Comparison of ENCODE assay signal across 9 cellular contexts in the genomic region with DNA sequence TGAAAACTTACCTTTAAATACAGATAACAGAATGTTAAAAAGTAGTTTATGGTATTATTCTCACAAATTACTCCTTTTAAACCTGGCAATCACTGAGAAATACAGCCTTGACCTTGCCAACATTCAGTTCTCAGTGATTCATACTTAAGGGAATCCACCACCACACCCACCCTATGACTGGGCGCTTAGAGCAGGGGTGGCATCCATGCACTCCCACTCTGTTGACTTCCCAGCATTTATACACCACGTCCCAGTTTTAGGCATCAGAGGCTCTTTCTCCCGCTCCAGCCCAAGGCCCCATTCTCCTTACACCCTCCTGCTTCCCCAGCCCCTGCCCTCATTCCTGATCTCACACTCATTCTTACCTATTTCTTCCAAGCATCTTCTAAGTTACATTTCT. TPM values are rescaled to one million over a fixed set of nuclear protein-coding genes. Genes with fewer than 3 reads are reported as not detected.
DNase-seq lines count a peak whose midpoint lies in the region; ATAC-seq and TF ChIP-seq lines count a peak whose summit lies in the region.
"Had no signal": no experiment of that assay in that cellular context is flagged by ENCODE, and none has a peak within 500 bp of the region (broad histone marks: within the 10 kb centered on the region; RNA-seq: fewer than 3 reads in every experiment).

No MANE protein-coding gene starts in this region.

- TF ChIP-seq POLR2A in Peyer's patch (IDR thresholded peaks at IDR 0.05) (no peak), esophagus squamous epithelium (IDR thresholded peaks at IDR 0.05) (no peak)

- H3K9me3 ChIP-seq in Peyer's patch: no peaks in the 10 kb centered on the region
- H3K9me3 ChIP-seq in esophagus squamous epithelium: no peaks in the 10 kb centered on the region

- TF ChIP-seq CTCF in Peyer's patch (IDR thresholded peaks at IDR 0.05) (no peak), esophagus squamous epithelium (IDR thresholded peaks at IDR 0.05) (no peak)

- H3K27ac ChIP-seq in Peyer's patch (peak overlapping the region in 3 of 4 donors; percentile 45 to 77 (median 71)), esophagus squamous epithelium (peak overlapping the region; percentile 78 to 89 (median 85)), rectal smooth muscle tissue (ENCODE audit: low read depth, low read length) (peak overlapping the region; percentile 47)

- H3K27me3 ChIP-seq in Peyer's patch (no peaks in the 10 kb centered on the region), esophagus squamous epithelium (no peaks in the 10 kb centered on the region), rectal smooth muscle tissue (ENCODE audit: control insufficient read depth, insufficient read depth, low read length) (no peaks in the 10 kb centered on the region)

- H3K4me3 ChIP-seq in Peyer's patch (no peak overlapping the region), esophagus squamous epithelium (no peak overlapping the region), rectal smooth muscle tissue (ENCODE audit: low read length) (no peak overlapping the region)

- WGBS in esophagus squamous epithelium, 2 donors: 23 to 32% methylated on average over 3 of the region's 3 CpGs

- H3K9ac ChIP-seq in rectal smooth muscle tissue (ENCODE audit: low read length): no peak overlapping the region

- intact Hi-C loops in esophagus squamous epithelium (cut with DNase I): no loop called here

- H3K36me3 ChIP-seq in Peyer's patch: no peaks in the 10 kb centered on the region
- H3K36me3 ChIP-seq in esophagus squamous epithelium: peaks cover 0 to 11% (median 0%) of the 10 kb centered on the region in 3 donors
- no peaks in the 10 kb centered on the region for H3K36me3 ChIP-seq in rectal smooth muscle tissue (ENCODE audit: control insufficient read depth, insufficient read depth, low read length)

- peaks cover 0 to 54% (median 16%) of the 10 kb centered on the region in 4 donors for H3K4me1 ChIP-seq in Peyer's patch
- peaks cover 41 to 100% (median 76%) of the 10 kb centered on the region in 3 donors for H3K4me1 ChIP-seq in esophagus squamous epithelium
- H3K4me1 ChIP-seq in rectal smooth muscle tissue (ENCODE audit: control insufficient read depth, insufficient read depth, low read length): peaks cover 25% of the 10 kb centered on the region

- peak; percentile 93 for DNase-seq in Daoy (ENCODE audit: low read depth)
- peak in 1 of 3 donors; percentile 69 for DNase-seq in Peyer's patch
- DNase-seq in esophagus squamous epithelium (lab: John Stamatoyannopoulos, UW): no peak
- no peak for DNase-seq in NCI-H1930 (lab: John Stamatoyannopoulos, UW)
- DNase-seq in activated CD8-positive, alpha-beta memory T cell treated with anti-CD3 and anti-CD28 coated beads, Interleukin-2, amount 50 U/mL, for 48 hours: no peak
- DNase-seq: NCI-H82 had no signal

- ATAC-seq in HG02870 (IDR thresholded peaks at IDR 0.05; ENCODE audit: unreplicated experiment): no peak
- no peak for ATAC-seq in GM19395 (IDR thresholded peaks at IDR 0.05; ENCODE audit: unreplicated experiment)

RNA-seq across cellular contexts. Expression of a gene that starts 16.3 kb away (rescaled TPM):
- total RNA-seq in Daoy (2014; rRNA removed; shearing (Covaris generic)): 26.3 and 35.0 TPM in 2 replicates
- 10 to 100 TPM; 34.3 to 61.1 (median 39.1) TPM for total RNA-seq in Peyer's patch
- total RNA-seq in esophagus squamous epithelium: 10 to 100 TPM; 36.8 to 52.1 (median 46.7) TPM
